In genomic region chr1:21335088-21335678, GRCh38 we compare ENCODE assay signal across 8 cellular contexts. TPM values are rescaled to one million over a fixed set of nuclear protein-coding genes. Genes with fewer than 3 reads are reported as not detected.
DNase-seq lines count a peak whose midpoint lies in the region; ATAC-seq and TF ChIP-seq lines count a peak whose summit lies in the region.

No MANE protein-coding gene starts in this region.

- CTCF ChIA-PET in activated CD8-positive, alpha-beta memory T cell treated with anti-CD3 and anti-CD28 coated beads, Interleukin-2, amount 10 ng/mL, durations not matched to agents 7 days and 5 days (lab: Charles Lee): interaction anchor here (1.5 to 3.9 kb wide), 5 partner anchors 9 to 80 kb away, joined by 4 to 29 read pairs (median 8); no protein-coding TSS in a partner anchor

- H3K4me3 Mint-ChIP-seq in activated CD8-positive, alpha-beta memory T cell treated with anti-CD3 and anti-CD28 coated beads, Interleukin-2, amount 10 ng/mL, durations not matched to agents 7 days and 5 days: peak overlapping the region; percentile 70
- H3K4me3 Mint-ChIP-seq in activated naive CD8-positive, alpha-beta T cell treated with anti-CD3 and anti-CD28 coated beads, Interleukin-2, amount 10 ng/mL, durations not matched to agents 7 days and 5 days: peak overlapping the region; percentile 82

- H3K27me3 ChIP-seq in left lung (no peaks in the 10 kb centered on the region), thyroid gland (no peaks in the 10 kb centered on the region)

- no peak for TF ChIP-seq POLR2A in thyroid gland (IDR thresholded peaks at IDR 0.05)

- 27 to 31% methylated on average over 15 to 16 of the region's 19 CpGs for WGBS in thyroid gland, 2 donors

- no peak for ATAC-seq in activated CD8-positive, alpha-beta memory T cell treated with anti-CD3 and anti-CD28 coated beads, Interleukin-2, amount 10 ng/mL, durations not matched to agents 7 days and 5 days
- ATAC-seq in activated naive CD8-positive, alpha-beta T cell treated with anti-CD3 and anti-CD28 coated beads, Interleukin-2, amount 10 ng/mL, durations not matched to agents 7 days and 5 days (ENCODE audit: low read depth): no peak
- ATAC-seq in left lung (no peak), HG02763 (IDR thresholded peaks at IDR 0.05; ENCODE audit: unreplicated experiment) (no peak)

- peaks cover 46 to 96% of the 10 kb centered on the region in 2 donors for H3K4me1 ChIP-seq in left lung
- peaks cover 78 to 97% of the 10 kb centered on the region in 2 donors for H3K4me1 ChIP-seq in thyroid gland

- H3K9me3 Mint-ChIP-seq in activated CD8-positive, alpha-beta memory T cell treated with anti-CD3 and anti-CD28 coated beads, Interleukin-2, amount 10 ng/mL, durations not matched to agents 7 days and 5 days (ENCODE audit: low read depth): no peaks in the 10 kb centered on the region
- no peaks in the 10 kb centered on the region for H3K9me3 Mint-ChIP-seq in activated naive CD8-positive, alpha-beta T cell treated with anti-CD3 and anti-CD28 coated beads, Interleukin-2, amount 10 ng/mL, durations not matched to agents 7 days and 5 days

- H3K9me3 ChIP-seq in left lung (no peaks in the 10 kb centered on the region), thyroid gland (no peaks in the 10 kb centered on the region)

- intact Hi-C loops in left lung (cut with DNase I) (loop anchor here in 1 of 2 donors (10.0 kb wide), 1 partner anchor 70 kb away; no protein-coding TSS in a partner anchor), thyroid gland (cut with DNase I) (no loop called here)

- H3K27ac ChIP-seq in left lung: peak overlapping the region; percentile 70 to 95
- H3K27ac ChIP-seq in thyroid gland: peak overlapping the region; percentile 91 to 95 (median 94)

- TF ChIP-seq CTCF in left lung (IDR thresholded peaks at IDR 0.05) (peak in 1 of 2 donors; percentile 7), thyroid gland (IDR thresholded peaks at IDR 0.05) (no peak)

- H3K27me3 Mint-ChIP-seq in activated CD8-positive, alpha-beta memory T cell treated with anti-CD3 and anti-CD28 coated beads, Interleukin-2, amount 10 ng/mL, durations not matched to agents 7 days and 5 days: no peaks in the 10 kb centered on the region
- no peaks in the 10 kb centered on the region for H3K27me3 Mint-ChIP-seq in activated naive CD8-positive, alpha-beta T cell treated with anti-CD3 and anti-CD28 coated beads, Interleukin-2, amount 10 ng/mL, durations not matched to agents 7 days and 5 days

- H3K4me1 Mint-ChIP-seq in activated CD8-positive, alpha-beta memory T cell treated with anti-CD3 and anti-CD28 coated beads, Interleukin-2, amount 10 ng/mL, durations not matched to agents 7 days and 5 days: peaks cover 84% of the 10 kb centered on the region
- H3K4me1 Mint-ChIP-seq in activated naive CD8-positive, alpha-beta T cell treated with anti-CD3 and anti-CD28 coated beads, Interleukin-2, amount 10 ng/mL, durations not matched to agents 7 days and 5 days: peaks cover 76% of the 10 kb centered on the region

- H3K36me3 Mint-ChIP-seq in activated CD8-positive, alpha-beta memory T cell treated with anti-CD3 and anti-CD28 coated beads, Interleukin-2, amount 10 ng/mL, durations not matched to agents 7 days and 5 days: peaks cover 10% of the 10 kb centered on the region
- peaks cover 10% of the 10 kb centered on the region for H3K36me3 Mint-ChIP-seq in activated naive CD8-positive, alpha-beta T cell treated with anti-CD3 and anti-CD28 coated beads, Interleukin-2, amount 10 ng/mL, durations not matched to agents 7 days and 5 days

- no peaks in the 10 kb centered on the region for H3K36me3 ChIP-seq in left lung
- no peaks in the 10 kb centered on the region for H3K36me3 ChIP-seq in thyroid gland

- POLR2A ChIA-PET in activated naive CD8-positive, alpha-beta T cell treated with anti-CD3 and anti-CD28 coated beads, Interleukin-2, amount 10 ng/mL, durations not matched to agents 7 days and 5 days (lab: Charles Lee): interaction anchor here (1.0 to 5.2 kb wide), 5 partner anchors 9 to 80 kb away, joined by 3 to 51 read pairs (median 27); no protein-coding TSS in a partner anchor

- peak overlapping the region; percentile 94 for H3K27ac Mint-ChIP-seq in activated CD8-positive, alpha-beta memory T cell treated with anti-CD3 and anti-CD28 coated beads, Interleukin-2, amount 10 ng/mL, durations not matched to agents 7 days and 5 days
- H3K27ac Mint-ChIP-seq in activated naive CD8-positive, alpha-beta T cell treated with anti-CD3 and anti-CD28 coated beads, Interleukin-2, amount 10 ng/mL, durations not matched to agents 7 days and 5 days: peak overlapping the region; percentile 91

- DNase-seq in activated CD8-positive, alpha-beta memory T cell treated with anti-CD3 and anti-CD28 coated beads, Interleukin-2, amount 10 ng/mL, durations not matched to agents 7 days and 5 days: no peak
- DNase-seq in activated CD8-positive, alpha-beta memory T cell treated with anti-CD3 and anti-CD28 coated beads, Interleukin-2, amount 50 U/mL, for 48 hours: no peak
- DNase-seq in activated naive CD8-positive, alpha-beta T cell treated with anti-CD3 and anti-CD28 coated beads, Interleukin-2, amount 10 ng/mL, durations not matched to agents 7 days and 5 days: no peak
- DNase-seq in left lung (no peak), thyroid gland (peak in 1 of 2 donors; percentile 46), HK-2 (ENCODE audit: unreplicated experiment) (no peak), cerebellar nuclear complex (lab: John Stamatoyannopoulos, UW) (no peak)

- peak overlapping the region in 1 of 2 donors; percentile 23 for H3K4me3 ChIP-seq in left lung
- H3K4me3 ChIP-seq in thyroid gland (replicated peaks in 1 of 3): peak overlapping the region in 1 of 3 donors; percentile 0

RNA-seq across cellular contexts. Expression of gene ECE1, which starts 44.9 kb away (rescaled TPM):
- 10 to 100 TPM; 46.6 to 87.5 TPM for total RNA-seq in activated CD8-positive, alpha-beta memory T cell treated with anti-CD3 and anti-CD28 coated beads, Interleukin-2, amount 10 ng/mL, durations not matched to agents 7 days and 5 days
- 10 to 100 TPM; 83.2 to 85.5 TPM for total RNA-seq in activated naive CD8-positive, alpha-beta T cell treated with anti-CD3 and anti-CD28 coated beads, Interleukin-2, amount 10 ng/mL, durations not matched to agents 7 days and 5 days
- total RNA-seq in left lung (100 to 1,000 TPM in 1 of 2 donors, 10 to 100 TPM in 1; 91.7 to 107 TPM), thyroid gland (100 to 1,000 TPM in 2 of 4 donors, 10 to 100 TPM in 2; 74.5 to 146 (median 97.2) TPM)
